In the genomic region with DNA sequence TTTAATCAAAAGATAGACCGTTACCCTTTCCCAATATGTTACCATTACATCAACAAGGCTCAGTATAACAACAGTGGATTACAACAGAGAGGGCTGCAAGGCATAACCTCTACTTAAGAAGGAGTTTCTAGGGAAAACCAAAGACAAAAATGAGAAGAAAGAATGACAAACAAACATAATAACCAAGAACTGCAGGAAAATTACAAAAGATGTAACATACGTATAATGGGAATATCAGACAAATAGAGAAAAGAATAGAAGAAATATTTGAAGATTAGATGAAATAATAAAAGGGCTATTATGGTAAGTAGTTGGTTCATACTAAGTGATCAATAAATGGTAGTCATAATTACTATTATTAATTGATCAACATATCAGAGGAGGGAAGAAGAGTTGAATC, we compare ENCODE assay signal across 10 cellular contexts. TPM values are rescaled to one million over a fixed set of nuclear protein-coding genes. Genes with fewer than 3 reads are reported as not detected.
"Had no signal": no experiment of that assay in that cellular context is flagged by ENCODE, and none has a peak within 500 bp of the region (broad histone marks: within the 10 kb centered on the region; RNA-seq: fewer than 3 reads in every experiment).

No MANE protein-coding gene starts in this region.

- H3K9me3 ChIP-seq: HAP-1 had no signal

- H3K27ac ChIP-seq: GM23248 had no signal

- H3K36me3 ChIP-seq: HAP-1 had no signal

- FAIRE-seq: H1, H54 had no signal

- DNase-seq: GM23248, GOT3, H7, H9, HCEC 1CT, HFFc6 had no signal

- H3K4me1 ChIP-seq: HAP-1 had no signal

- H3K4me3 ChIP-seq: GM23248, GM23338, HAP-1 had no signal

RNA-seq across cellular contexts. Expression of gene SPON1, which starts 39.1 kb away (rescaled TPM):
- total RNA-seq: HFFc6 had no signal
